In genomic region chr15:74433592-74434259, GRCh38 we compare ENCODE assay signal across 8 cellular contexts. TPM values are rescaled to one million over a fixed set of nuclear protein-coding genes. Genes with fewer than 3 reads are reported as not detected.
DNase-seq lines count a peak whose midpoint lies in the region; ATAC-seq lines count a peak whose summit lies in the region.

Gene SEMA7A (minus strand): TSS chr15:74433958. CDS start chr15:74433918, 40 bp downstream.

- H3K27ac Mint-ChIP-seq in activated CD4-positive, alpha-beta T cell treated with anti-CD3 and anti-CD28 coated beads, Interleukin-2, amount 10 ng/mL, durations not matched to agents 24 days and 14 days: peak within 1 kb of the TSS; percentile 86

- ATAC-seq in HG02885 (IDR thresholded peaks at IDR 0.05; ENCODE audit: poor library complexity, unreplicated experiment) (peak; percentile 78), left lobe of liver (peak; percentile 90)

- no peaks in the 10 kb centered on the region for H3K27me3 Mint-ChIP-seq in activated CD4-positive, alpha-beta T cell treated with anti-CD3 and anti-CD28 coated beads, Interleukin-2, amount 10 ng/mL, durations not matched to agents 24 days and 14 days

- peaks cover 27% of the 10 kb centered on the region for H3K36me3 Mint-ChIP-seq in activated CD4-positive, alpha-beta T cell treated with anti-CD3 and anti-CD28 coated beads, Interleukin-2, amount 10 ng/mL, durations not matched to agents 24 days and 14 days (ENCODE audit: low read depth)

- H3K9me3 Mint-ChIP-seq in activated CD4-positive, alpha-beta T cell treated with anti-CD3 and anti-CD28 coated beads, Interleukin-2, amount 10 ng/mL, durations not matched to agents 24 days and 14 days: no peaks in the 10 kb centered on the region

- peaks cover 72% of the 10 kb centered on the region for H3K4me1 Mint-ChIP-seq in activated CD4-positive, alpha-beta T cell treated with anti-CD3 and anti-CD28 coated beads, Interleukin-2, amount 10 ng/mL, durations not matched to agents 24 days and 14 days

- DNase-seq in NCI-H2029 (lab: John Stamatoyannopoulos, UW) (peak; percentile 4), NCI-H2029 treated with DMSO at 0.1 percent for 48 hours (lab: John Stamatoyannopoulos, UW) (no peak), NCI-H345 (lab: John Stamatoyannopoulos, UW) (peak; percentile 68), dedifferentiated amniotic fluid mesenchymal stem cell (ENCODE audit: extremely low spot score) (peak; percentile 26), left lobe of liver (ENCODE audit: low spot score) (peak; percentile 72)
- peak; percentile 96 for DNase-seq in activated CD4-positive, alpha-beta T cell treated with anti-CD3 and anti-CD28 coated beads, Interleukin-2, amount 10 ng/mL, durations not matched to agents 24 days and 14 days
- DNase-seq in stimulated activated CD4-positive, alpha-beta T cell treated with anti-CD3 and anti-CD28 coated beads, Interleukin-2, amount 100 ng/mL, for 4 hours (ENCODE audit: low read depth): peak; percentile 74

- H3K4me3 Mint-ChIP-seq in activated CD4-positive, alpha-beta T cell treated with anti-CD3 and anti-CD28 coated beads, Interleukin-2, amount 10 ng/mL, durations not matched to agents 24 days and 14 days: peak within 1 kb of the TSS; percentile 95

- intact Hi-C loops in activated CD4-positive, alpha-beta T cell treated with anti-CD3 and anti-CD28 coated beads, Interleukin-2, amount 10 ng/mL, durations not matched to agents 24 days and 14 days (cut with micrococcal nuclease): loop anchor here (1.0 to 10.0 kb wide), 3 partner anchors 33 to 111 kb away; partner anchors contain the start of gene ARID3B

RNA-seq across cellular contexts. Expression of gene SEMA7A, which starts in this region (rescaled TPM):
- 88.0 and 89.6 TPM in 2 replicates for total RNA-seq in activated CD4-positive, alpha-beta T cell treated with anti-CD3 and anti-CD28 coated beads, Interleukin-2, amount 10 ng/mL, durations not matched to agents 24 days and 14 days
- total RNA-seq in left lobe of liver: 0.53 TPM

Comparison
In these comparisons a context has a peak if more than half of its experiments do, and no peak if none do; other contexts are left out.
1. RNA of gene SEMA7A (total RNA-seq): 88.0 to 89.6 TPM in activated CD4-positive, alpha-beta T cell treated with anti-CD3 and anti-CD28 coated beads, Interleukin-2, amount 10 ng/mL, durations not matched to agents 24 days and 14 days; 0.53 TPM in left lobe of liver (single experiment); every median in the first group is over 10 times any median in the second.
2. Peak in DNase-seq and ATAC-seq in left lobe of liver; RNA of the gene not detected or under 1 TPM.